Comparison of ENCODE assay signal across 18 cellular contexts in the genomic region with DNA sequence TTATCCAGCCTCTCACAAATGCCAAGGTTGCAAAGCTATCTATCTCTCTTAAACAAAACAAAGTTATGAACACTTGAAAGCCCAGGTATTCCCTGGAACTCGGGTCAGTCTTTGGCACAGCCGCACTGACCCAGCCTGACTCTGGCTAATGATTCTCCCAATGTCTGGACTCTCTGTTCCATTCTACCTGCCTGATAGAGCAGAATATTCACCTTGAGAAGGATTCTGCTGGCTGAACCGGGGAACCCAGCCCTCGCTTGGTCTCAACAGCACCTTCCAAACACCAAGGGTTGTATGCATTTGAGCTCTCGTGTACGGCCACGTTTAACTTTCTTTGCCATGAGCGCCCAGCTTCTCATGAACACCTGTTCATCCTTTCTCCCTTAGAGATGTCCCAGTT.
DNase-seq lines count a peak whose midpoint lies in the region; FAIRE-seq and TF ChIP-seq lines count a peak whose summit lies in the region.
"Had no signal": no experiment of that assay in that cellular context is flagged by ENCODE, and none has a peak within 500 bp of the region (broad histone marks: within the 10 kb centered on the region; RNA-seq: fewer than 3 reads in every experiment).

No MANE protein-coding gene starts in this region.

- intact Hi-C loops in esophagus muscularis mucosa (cut with DNase I) (no loop called here), transverse colon (cut with DNase I; ENCODE audit: low total_unique reads) (loop anchor here (5.0 kb wide), 1 partner anchor 114 kb away; no protein-coding TSS in a partner anchor)

- TF ChIP-seq POLR2A in esophagus muscularis mucosa (IDR thresholded peaks at IDR 0.05; ENCODE audit: low read depth) = no peak
- TF ChIP-seq POLR2A in transverse colon (IDR thresholded peaks at IDR 0.05) = no peak

- FAIRE-seq in RCC 7860 (lab: Jason Lieb, UNC) = no peak
- FAIRE-seq: GM12891, keratinocyte had no signal

- H3K27me3 ChIP-seq in adipocyte (replicated peaks; ENCODE audit: control insufficient read depth, insufficient read depth, low read length) (no peaks in the 10 kb centered on the region), esophagus muscularis mucosa (no peaks in the 10 kb centered on the region), parathyroid adenoma (ENCODE audit: control insufficient read depth, insufficient read depth, low read length) (no peaks in the 10 kb centered on the region), transverse colon (no peaks in the 10 kb centered on the region)
- H3K27me3 ChIP-seq: cardiac muscle cell had no signal

- peak overlapping the region; percentile 97 to 100 (median 98) for H3K27ac ChIP-seq in esophagus muscularis mucosa (replicated peaks in 1 of 4)
- peak overlapping the region; percentile 98 for H3K27ac ChIP-seq in parathyroid adenoma
- H3K27ac ChIP-seq in transverse colon = peak overlapping the region; percentile 94 to 96 (median 96)
- H3K27ac ChIP-seq: cardiac muscle cell had no signal

- WGBS in esophagus muscularis mucosa = 80% methylated on average over 8 of the region's 8 CpGs
- WGBS in transverse colon (ENCODE audit: low coverage in 1 of 2), 2 donors = 75% methylated on average over 8 of the region's 8 CpGs; no CpG with 5 or more reads in 1 of the 2 donors

- TF ChIP-seq CTCF in esophagus muscularis mucosa (IDR thresholded peaks at IDR 0.05) (no peak), parathyroid adenoma (IDR thresholded peaks at IDR 0.05) (no peak), transverse colon (IDR thresholded peaks at IDR 0.05) (no peak)

- H3K4me1 ChIP-seq in adipocyte (ENCODE audit: control insufficient read depth, insufficient read depth, low read length) (peaks cover 90% of the 10 kb centered on the region), esophagus muscularis mucosa (peaks cover 93 to 98% (median 96%) of the 10 kb centered on the region in 4 donors), parathyroid adenoma (peaks cover 60% of the 10 kb centered on the region), transverse colon (peaks cover 91 to 97% (median 97%) of the 10 kb centered on the region in 4 donors)

- H3K9me3 ChIP-seq in adipocyte (ENCODE audit: control insufficient read depth, low read length) (no peaks in the 10 kb centered on the region), esophagus muscularis mucosa (no peaks in the 10 kb centered on the region), parathyroid adenoma (ENCODE audit: control insufficient read depth, low read length) (no peaks in the 10 kb centered on the region), transverse colon (no peaks in the 10 kb centered on the region)

- peaks cover 52% of the 10 kb centered on the region for H3K36me3 ChIP-seq in adipocyte (ENCODE audit: control insufficient read depth, insufficient read depth, low read length, severe bottlenecking)
- H3K36me3 ChIP-seq in esophagus muscularis mucosa = peaks cover 0 to 9% (median 0%) of the 10 kb centered on the region in 4 donors
- H3K36me3 ChIP-seq in parathyroid adenoma (ENCODE audit: control insufficient read depth, insufficient read depth, low read length) = no peaks in the 10 kb centered on the region
- no peaks in the 10 kb centered on the region for H3K36me3 ChIP-seq in transverse colon
- H3K36me3 ChIP-seq: cardiac muscle cell had no signal

- TF ChIP-seq EP300 in esophagus muscularis mucosa (IDR thresholded peaks at IDR 0.05) = no peak
- TF ChIP-seq EP300 in transverse colon (IDR thresholded peaks at IDR 0.05; ENCODE audit: low read depth) = no peak

- H3K79me2 ChIP-seq in parathyroid adenoma = peaks cover 35% of the 10 kb centered on the region

- in situ Hi-C loops in transverse colon (cut with MboI; ENCODE audit: low pct_ligation_motif_present in 1 of 4, low pct_unique_long_range_greater_than_20kb in 1 of 4, low sequenced_read_pairs in 3 of 4) = loop anchor here in 1 of 4 donors (25.0 kb wide), 1 partner anchor 139 kb away; no protein-coding TSS in a partner anchor

- DNase-seq in adipocyte (ENCODE audit: low read depth) (no peak), esophagus muscularis mucosa (ENCODE audit: extremely low spot score) (no peak), transverse colon (no peak), NCI-H1436 treated with DMSO at 0.1 percent for 48 hours (lab: John Stamatoyannopoulos, UW) (no peak), RCC 7860 (ENCODE audit: low spot score) (no peak), A172 (ENCODE audit: low spot score) (no peak)
- DNase-seq: activated CD4-positive, alpha-beta T cell treated with anti-CD3 and anti-CD28 coated beads, Interleukin-2, amount 50 U/mL, for 4 hours; activated T-cell treated with anti-CD3 and anti-CD28 coated beads, Interleukin-2, amount 50 U/mL, for 4 hours; DMS 273 treated with DMSO at 0.1 percent for 48 hours; effector CD4-positive, alpha-beta T cell; GF-D8; NCI-H1436; NCI-H774; stimulated activated naive CD4-positive, alpha-beta T cell treated with Interleukin-2 at 50 U/mL for 16 hours had no signal

- no peak overlapping the region for H3K4me2 ChIP-seq in parathyroid adenoma (ENCODE audit: low read length)

- no peak overlapping the region for H2AFZ ChIP-seq in parathyroid adenoma

- no peak overlapping the region for H3K4me3 ChIP-seq in adipocyte (ENCODE audit: low read length)
- no peak overlapping the region for H3K4me3 ChIP-seq in esophagus muscularis mucosa
- no peak overlapping the region for H3K4me3 ChIP-seq in parathyroid adenoma (ENCODE audit: low read depth, low read length)
- no peak overlapping the region for H3K4me3 ChIP-seq in transverse colon
- H3K4me3 ChIP-seq: cardiac muscle cell had no signal

- H3K9ac ChIP-seq in adipocyte (ENCODE audit: low read length) = peak overlapping the region; percentile 26
- no peak overlapping the region for H3K9ac ChIP-seq in parathyroid adenoma
